In genomic region chr14:72070458-72070857, GRCh38 we compare ENCODE assay signal across 32 cellular contexts.
"Had no signal": no experiment of that assay in that cellular context is flagged by ENCODE, and none has a peak within 500 bp of the region (broad histone marks: within the 10 kb centered on the region; RNA-seq: fewer than 3 reads in every experiment).

No MANE protein-coding gene starts in this region.

- H3K27ac Mint-ChIP-seq: activated CD4-positive, alpha-beta memory T cell treated with anti-CD3 and anti-CD28 coated beads for 36 hours; activated CD4-positive, alpha-beta T cell treated with anti-CD3 and anti-CD28 coated beads for 36 hours; activated CD4-positive, alpha-beta T cell treated with anti-CD3 and anti-CD28 coated beads, Interleukin-2, amount 10 ng/mL, durations not matched to agents 24 days and 14 days; activated CD8-positive, alpha-beta memory T cell treated with anti-CD3 and anti-CD28 coated beads, Interleukin-2, amount 10 ng/mL, durations not matched to agents 7 days and 5 days; activated CD8-positive, alpha-beta T cell treated with anti-CD3 and anti-CD28 coated beads, Interleukin-2, amount 10 ng/mL, durations not matched to agents 7 days and 5 days; activated naive CD4-positive, alpha-beta T cell treated with anti-CD3 and anti-CD28 coated beads for 36 hours; activated naive CD4-positive, alpha-beta T cell treated with anti-CD3 and anti-CD28 coated beads, Interleukin-2, amount 50 U/mL, for 24 hours; activated naive CD8-positive, alpha-beta T cell treated with anti-CD3 and anti-CD28 coated beads for 36 hours; activated naive CD8-positive, alpha-beta T cell treated with anti-CD3 and anti-CD28 coated beads, Interleukin-2, amount 50 U/mL, for 24 hours; activated T-helper 1 cell treated with anti-CD3 and anti-CD28 coated beads, Interleukin-12 subunit alpha, Interleukin-12 subunit beta, Interleukin-2, Interleukin-4 antibody, amounts not matched to agents 30 ng/mL and 10 ng/mL and 1 ng/mL, durations not matched to agents 14 hours and 24 hours and 36 hours; activated T-helper 2 cell treated with anti-CD3 and anti-CD28 coated beads, Interferon-gamma antibody, Interleukin-2, Interleukin-4, amounts not matched to agents 10 μg/mL and 5 μg/mL and 100 μg/mL, durations not matched to agents 14 hours and 24 hours and 36 hours; effector memory CD8-positive, alpha-beta T cell had no signal

- H3K36me3 Mint-ChIP-seq: activated CD4-positive, alpha-beta memory T cell treated with anti-CD3 and anti-CD28 coated beads for 36 hours; activated CD8-positive, alpha-beta memory T cell treated with anti-CD3 and anti-CD28 coated beads, Interleukin-2, amount 10 ng/mL, durations not matched to agents 7 days and 5 days; activated naive CD4-positive, alpha-beta T cell treated with anti-CD3 and anti-CD28 coated beads, Interleukin-2, amount 50 U/mL, for 24 hours; activated naive CD8-positive, alpha-beta T cell treated with anti-CD3 and anti-CD28 coated beads for 36 hours had no signal

- H3K4me3 ChIP-seq: adrenal gland, body of pancreas, esophagus muscularis mucosa, gastrocnemius medialis had no signal

- H3K27ac ChIP-seq: adrenal gland, body of pancreas, esophagus muscularis mucosa, foreskin keratinocyte, gastrocnemius medialis had no signal

- H3K9me3 ChIP-seq: adrenal gland, body of pancreas, esophagus muscularis mucosa, gastrocnemius medialis had no signal

- H3K4me1 Mint-ChIP-seq: activated CD4-positive, alpha-beta T cell treated with anti-CD3 and anti-CD28 coated beads for 36 hours; activated CD4-positive, alpha-beta T cell treated with anti-CD3 and anti-CD28 coated beads, Interleukin-2, amount 10 ng/mL, durations not matched to agents 24 days and 14 days; activated CD8-positive, alpha-beta memory T cell treated with anti-CD3 and anti-CD28 coated beads, Interleukin-2, amount 10 ng/mL, durations not matched to agents 7 days and 5 days; activated naive CD4-positive, alpha-beta T cell treated with anti-CD3 and anti-CD28 coated beads, Interleukin-2, amount 50 U/mL, for 24 hours; activated naive CD8-positive, alpha-beta T cell treated with anti-CD3 and anti-CD28 coated beads for 36 hours; activated naive CD8-positive, alpha-beta T cell treated with anti-CD3 and anti-CD28 coated beads, Interleukin-2, amount 50 U/mL, for 24 hours had no signal

- DNase-seq: activated CD4-positive, alpha-beta memory T cell treated with anti-CD3 and anti-CD28 coated beads for 36 hours; activated CD4-positive, alpha-beta T cell treated with anti-CD3 and anti-CD28 coated beads for 36 hours; activated CD4-positive, alpha-beta T cell treated with anti-CD3 and anti-CD28 coated beads, Interleukin-2, amount 10 ng/mL, durations not matched to agents 24 days and 14 days; activated CD4-positive, CD25-positive, alpha-beta regulatory T cell; activated CD4-positive, CD25-positive, alpha-beta regulatory T cell treated with anti-CD3 and anti-CD28 coated beads, Interleukin-2, amount 50 U/mL, for 72 hours; activated CD8-positive, alpha-beta memory T cell treated with anti-CD3 and anti-CD28 coated beads, Interleukin-2, amount 10 ng/mL, durations not matched to agents 7 days and 5 days; activated CD8-positive, alpha-beta memory T cell treated with anti-CD3 and anti-CD28 coated beads, Interleukin-2, amount 50 U/mL, for 4 hours; activated CD8-positive, alpha-beta T cell treated with anti-CD3 and anti-CD28 coated beads, Interleukin-2, amount 10 ng/mL, durations not matched to agents 7 days and 5 days; activated effector memory CD4-positive, alpha-beta T cell treated with anti-CD3 and anti-CD28 coated beads, Interleukin-2, amount 50 U/mL, for 16 hours; activated naive CD4-positive, alpha-beta T cell treated with anti-CD3 and anti-CD28 coated beads for 36 hours; activated naive CD8-positive, alpha-beta T cell treated with anti-CD3 and anti-CD28 coated beads for 36 hours; activated naive CD8-positive, alpha-beta T cell treated with anti-CD3 and anti-CD28 coated beads, Interleukin-2, amount 50 U/mL, for 24 hours; activated T-cell treated with anti-CD3 and anti-CD28 coated beads, Interleukin-2, amount 50 U/mL, for 1 hour; activated T-cell treated with anti-CD3 and anti-CD28 coated beads, Interleukin-2, amount 50 U/mL, for 48 hours; adrenal gland; amygdala; aorta; body of pancreas; caudate nucleus; cortex of kidney; dermis blood vessel endothelial cell; effector CD4-positive, alpha-beta T cell; effector memory CD8-positive, alpha-beta T cell; erythroblast; foreskin keratinocyte; gastrocnemius medialis; T-helper 2 cell had no signal

- H3K27me3 ChIP-seq: adrenal gland, body of pancreas, esophagus muscularis mucosa, foreskin keratinocyte, gastrocnemius medialis had no signal

- ATAC-seq: activated CD4-positive, alpha-beta T cell treated with anti-CD3 and anti-CD28 coated beads for 36 hours; activated CD8-positive, alpha-beta memory T cell treated with anti-CD3 and anti-CD28 coated beads, Interleukin-2, amount 10 ng/mL, durations not matched to agents 7 days and 5 days; activated CD8-positive, alpha-beta T cell treated with anti-CD3 and anti-CD28 coated beads, Interleukin-2, amount 10 ng/mL, durations not matched to agents 7 days and 5 days; activated naive CD8-positive, alpha-beta T cell treated with anti-CD3 and anti-CD28 coated beads, Interleukin-2, amount 50 U/mL, for 24 hours; body of pancreas; effector memory CD8-positive, alpha-beta T cell; foreskin keratinocyte; gastrocnemius medialis had no signal

- H3K9me3 Mint-ChIP-seq: activated CD4-positive, alpha-beta memory T cell treated with anti-CD3 and anti-CD28 coated beads for 36 hours; activated CD4-positive, alpha-beta T cell treated with anti-CD3 and anti-CD28 coated beads, Interleukin-2, amount 10 ng/mL, durations not matched to agents 24 days and 14 days; activated naive CD4-positive, alpha-beta T cell treated with anti-CD3 and anti-CD28 coated beads for 36 hours; activated naive CD4-positive, alpha-beta T cell treated with anti-CD3 and anti-CD28 coated beads, Interleukin-2, amount 50 U/mL, for 24 hours; activated naive CD8-positive, alpha-beta T cell treated with anti-CD3 and anti-CD28 coated beads for 36 hours; activated naive CD8-positive, alpha-beta T cell treated with anti-CD3 and anti-CD28 coated beads, Interleukin-2, amount 50 U/mL, for 24 hours; activated T-helper 1 cell treated with anti-CD3 and anti-CD28 coated beads, Interleukin-12 subunit alpha, Interleukin-12 subunit beta, Interleukin-2, Interleukin-4 antibody, amounts not matched to agents 30 ng/mL and 10 ng/mL and 1 ng/mL, durations not matched to agents 14 hours and 24 hours and 36 hours; activated T-helper 2 cell treated with anti-CD3 and anti-CD28 coated beads, Interferon-gamma antibody, Interleukin-2, Interleukin-4, amounts not matched to agents 10 μg/mL and 5 μg/mL and 100 μg/mL, durations not matched to agents 14 hours and 24 hours and 36 hours; effector memory CD8-positive, alpha-beta T cell had no signal

- H3K36me3 ChIP-seq: adrenal gland, esophagus muscularis mucosa, gastrocnemius medialis had no signal

- H3K27me3 Mint-ChIP-seq: activated naive CD4-positive, alpha-beta T cell treated with anti-CD3 and anti-CD28 coated beads, Interleukin-2, amount 50 U/mL, for 24 hours; activated naive CD8-positive, alpha-beta T cell treated with anti-CD3 and anti-CD28 coated beads for 36 hours; activated naive CD8-positive, alpha-beta T cell treated with anti-CD3 and anti-CD28 coated beads, Interleukin-2, amount 50 U/mL, for 24 hours had no signal

- H3K4me3 Mint-ChIP-seq: activated CD4-positive, alpha-beta memory T cell treated with anti-CD3 and anti-CD28 coated beads for 36 hours; activated CD4-positive, alpha-beta T cell treated with anti-CD3 and anti-CD28 coated beads for 36 hours; activated CD4-positive, alpha-beta T cell treated with anti-CD3 and anti-CD28 coated beads, Interleukin-2, amount 10 ng/mL, durations not matched to agents 24 days and 14 days; activated CD8-positive, alpha-beta memory T cell treated with anti-CD3 and anti-CD28 coated beads, Interleukin-2, amount 10 ng/mL, durations not matched to agents 7 days and 5 days; activated CD8-positive, alpha-beta T cell treated with anti-CD3 and anti-CD28 coated beads, Interleukin-2, amount 10 ng/mL, durations not matched to agents 7 days and 5 days; activated naive CD4-positive, alpha-beta T cell treated with anti-CD3 and anti-CD28 coated beads for 36 hours; activated naive CD4-positive, alpha-beta T cell treated with anti-CD3 and anti-CD28 coated beads, Interleukin-2, amount 50 U/mL, for 24 hours; activated naive CD8-positive, alpha-beta T cell treated with anti-CD3 and anti-CD28 coated beads for 36 hours; activated naive CD8-positive, alpha-beta T cell treated with anti-CD3 and anti-CD28 coated beads, Interleukin-2, amount 50 U/mL, for 24 hours; activated T-helper 1 cell treated with anti-CD3 and anti-CD28 coated beads, Interleukin-12 subunit alpha, Interleukin-12 subunit beta, Interleukin-2, Interleukin-4 antibody, amounts not matched to agents 30 ng/mL and 10 ng/mL and 1 ng/mL, durations not matched to agents 14 hours and 24 hours and 36 hours; effector memory CD8-positive, alpha-beta T cell had no signal

- FAIRE-seq: colon had no signal

- H3K4me1 ChIP-seq: adrenal gland, body of pancreas, esophagus muscularis mucosa, foreskin keratinocyte, gastrocnemius medialis had no signal
